11 cellular contexts compared by ENCODE assay signal in genomic region chr13:48210178-48210577, GRCh38. TPM values are rescaled to one million over a fixed set of nuclear protein-coding genes. Genes with fewer than 3 reads are reported as not detected.
DNase-seq lines count a peak whose midpoint lies in the region; ATAC-seq and TF ChIP-seq lines count a peak whose summit lies in the region.
"Had no signal": no experiment of that assay in that cellular context is flagged by ENCODE, and none has a peak within 500 bp of the region (broad histone marks: within the 10 kb centered on the region; RNA-seq: fewer than 3 reads in every experiment).

No MANE protein-coding gene starts in this region.

- H3K4me1 Mint-ChIP-seq in activated T-helper 2 cell treated with anti-CD3 and anti-CD28 coated beads, Interferon-gamma antibody, Interleukin-2, Interleukin-4, amounts not matched to agents 10 μg/mL and 5 μg/mL and 100 μg/mL, durations not matched to agents 14 hours and 24 hours and 36 hours (ENCODE audit: low read depth), result no peaks in the 10 kb centered on the region

- DNase-seq in SKM-1 treated with dmso at 0.1 percent for 144 hours (lab: John Stamatoyannopoulos, UW; ENCODE audit: unreplicated experiment), result peak; percentile 29
- DNase-seq in SKM-1 (lab: John Stamatoyannopoulos, UW; ENCODE audit: unreplicated experiment), result no peak
- peak; percentile 47 for DNase-seq in HPDE6-E6E7 (ENCODE audit: extremely low spot score)
- peak; percentile 15 for DNase-seq in brain microvascular endothelial cell
- DNase-seq in sciatic nerve (ENCODE audit: low spot score), result no peak
- DNase-seq in activated T-helper 2 cell treated with anti-CD3 and anti-CD28 coated beads, Interferon-gamma antibody, Interleukin-2, Interleukin-4, amounts not matched to agents 10 μg/mL and 5 μg/mL and 100 μg/mL, durations not matched to agents 14 hours and 24 hours and 36 hours (ENCODE audit: low spot score), result no peak
- no peak for DNase-seq in T1000 (lab: John Stamatoyannopoulos, UW)
- DNase-seq: 8988T, SHP77 treated with DMSO at 0.1 percent for 48 hours had no signal

- no peaks in the 10 kb centered on the region for H3K36me3 ChIP-seq in brain microvascular endothelial cell (replicated peaks)

- no peak for TF ChIP-seq CTCF in brain microvascular endothelial cell (IDR thresholded peaks at IDR 0.05; ENCODE audit: low read depth, low read length, missing control alignments)

- H3K27me3 Mint-ChIP-seq in activated T-helper 2 cell treated with anti-CD3 and anti-CD28 coated beads, Interferon-gamma antibody, Interleukin-2, Interleukin-4, amounts not matched to agents 10 μg/mL and 5 μg/mL and 100 μg/mL, durations not matched to agents 14 hours and 24 hours and 36 hours (ENCODE audit: low read depth), result peaks cover 41% of the 10 kb centered on the region

- H3K4me3 ChIP-seq in brain microvascular endothelial cell (ENCODE audit: low read depth, low read length), result no peak overlapping the region

- no peak overlapping the region for H3K27ac ChIP-seq in brain microvascular endothelial cell
- H3K27ac ChIP-seq: KMS-11 had no signal

- intact Hi-C loops in sciatic nerve (cut with DNase I), result no loop called here
- intact Hi-C loops in activated T-helper 2 cell treated with anti-CD3 and anti-CD28 coated beads, Interferon-gamma antibody, Interleukin-2, Interleukin-4, amounts not matched to agents 10 μg/mL and 5 μg/mL and 100 μg/mL, durations not matched to agents 14 hours and 24 hours and 36 hours (cut with micrococcal nuclease), result loop anchor here (1.0 kb wide), 1 partner anchor 24 kb away; no protein-coding TSS in a partner anchor

- H3K27ac Mint-ChIP-seq in activated T-helper 2 cell treated with anti-CD3 and anti-CD28 coated beads, Interferon-gamma antibody, Interleukin-2, Interleukin-4, amounts not matched to agents 10 μg/mL and 5 μg/mL and 100 μg/mL, durations not matched to agents 14 hours and 24 hours and 36 hours, result no peak overlapping the region

- in situ Hi-C loops in brain microvascular endothelial cell (cut with HindIII; ENCODE audit: low pct_ligation_motif_present, low sequenced_read_pairs), result no loop called here

- H3K9me3 Mint-ChIP-seq in activated T-helper 2 cell treated with anti-CD3 and anti-CD28 coated beads, Interferon-gamma antibody, Interleukin-2, Interleukin-4, amounts not matched to agents 10 μg/mL and 5 μg/mL and 100 μg/mL, durations not matched to agents 14 hours and 24 hours and 36 hours, result peaks cover 10% of the 10 kb centered on the region

- H3K36me3 Mint-ChIP-seq in activated T-helper 2 cell treated with anti-CD3 and anti-CD28 coated beads, Interferon-gamma antibody, Interleukin-2, Interleukin-4, amounts not matched to agents 10 μg/mL and 5 μg/mL and 100 μg/mL, durations not matched to agents 14 hours and 24 hours and 36 hours (ENCODE audit: low read depth), result no peaks in the 10 kb centered on the region

- H3K27me3 ChIP-seq in brain microvascular endothelial cell (replicated peaks), result no peaks in the 10 kb centered on the region

- no peak overlapping the region for H3K4me3 Mint-ChIP-seq in activated T-helper 2 cell treated with anti-CD3 and anti-CD28 coated beads, Interferon-gamma antibody, Interleukin-2, Interleukin-4, amounts not matched to agents 10 μg/mL and 5 μg/mL and 100 μg/mL, durations not matched to agents 14 hours and 24 hours and 36 hours (ENCODE audit: low read depth)

- ATAC-seq in sciatic nerve (peak; percentile 36), GM21723 (IDR thresholded peaks at IDR 0.05; ENCODE audit: unreplicated experiment) (no peak)

RNA-seq across cellular contexts. Expression of gene ITM2B, which starts 22.8 kb away (rescaled TPM):
- 704 TPM for total RNA-seq in sciatic nerve
- total RNA-seq in activated T-helper 2 cell treated with anti-CD3 and anti-CD28 coated beads, Interferon-gamma antibody, Interleukin-2, Interleukin-4, amounts not matched to agents 10 μg/mL and 5 μg/mL and 100 μg/mL, durations not matched to agents 14 hours and 24 hours and 36 hours, result 48.7 and 54.4 TPM in 2 replicates

Comparison
In these comparisons a context has a peak if more than half of its experiments do, and no peak if none do; other contexts are left out.
1. DNase-seq: peak in SKM-1 treated with dmso at 0.1 percent for 144 hours (single experiment), HPDE6-E6E7 (single experiment) and brain microvascular endothelial cell (single experiment); none in SKM-1 (single experiment), sciatic nerve (single experiment), activated T-helper 2 cell treated with anti-CD3 and anti-CD28 coated beads, Interferon-gamma antibody, Interleukin-2, Interleukin-4, amounts not matched to agents 10 μg/mL and 5 μg/mL and 100 μg/mL, durations not matched to agents 14 hours and 24 hours and 36 hours (single experiment) and T1000 (single experiment).
2. RNA of gene ITM2B, which starts 22.8 kb away (total RNA-seq): 704 TPM in sciatic nerve (single experiment); 48.7 to 54.4 TPM in activated T-helper 2 cell treated with anti-CD3 and anti-CD28 coated beads, Interferon-gamma antibody, Interleukin-2, Interleukin-4, amounts not matched to agents 10 μg/mL and 5 μg/mL and 100 μg/mL, durations not matched to agents 14 hours and 24 hours and 36 hours; every median in the first group is over 10 times any median in the second.